ENCODE assay signal across 1 cellular context in genomic region chr19:40433391-40434216, GRCh38.
TF ChIP-seq lines count a peak whose summit lies in the region.

No MANE protein-coding gene starts in this region.

TF ChIP-seq in K562, 482 proteins besides CTCF, POLR2A, EP300 and RAD21 (continued from another document and continues in another):
- TF ChIP-seq TEAD4 (IDR thresholded peaks at IDR 0.05; ENCODE audit: low read length): no peak
- no peak for TF ChIP-seq TEAD4 (CRISPR knock-in tag; IDR thresholded peaks at IDR 0.05; ENCODE audit: borderline replicate concordance)
- TF ChIP-seq, protein P1, sequence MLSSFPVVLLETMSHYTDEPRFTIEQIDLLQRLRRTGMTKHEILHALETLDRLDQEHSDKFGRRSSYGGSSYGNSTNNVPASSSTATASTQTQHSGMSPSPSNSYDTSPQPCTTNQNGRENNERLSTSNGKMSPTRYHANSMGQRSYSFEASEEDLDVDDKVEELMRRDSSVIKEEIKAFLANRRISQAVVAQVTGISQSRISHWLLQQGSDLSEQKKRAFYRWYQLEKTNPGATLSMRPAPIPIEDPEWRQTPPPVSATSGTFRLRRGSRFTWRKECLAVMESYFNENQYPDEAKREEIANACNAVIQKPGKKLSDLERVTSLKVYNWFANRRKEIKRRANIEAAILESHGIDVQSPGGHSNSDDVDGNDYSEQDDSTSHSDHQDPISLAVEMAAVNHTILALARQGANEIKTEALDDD (IDR thresholded peaks at IDR 0.05): no peak; the same call in 1 of the 2 replicates
- TF ChIP-seq, protein P2, sequence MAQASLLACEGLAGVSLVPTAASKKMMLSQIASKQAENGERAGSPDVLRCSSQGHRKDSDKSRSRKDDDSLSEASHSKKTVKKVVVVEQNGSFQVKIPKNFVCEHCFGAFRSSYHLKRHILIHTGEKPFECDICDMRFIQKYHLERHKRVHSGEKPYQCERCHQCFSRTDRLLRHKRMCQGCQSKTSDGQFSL (CRISPR knock-in tag; IDR thresholded peaks at IDR 0.05): no peak
- TF ChIP-seq, protein P2 (tag; IDR thresholded peaks at IDR 0.05): peak in 1 of 2 experiments; percentile 56; a peak in 1 of 4 replicates
- no peak for TF ChIP-seq ARID2 (IDR thresholded peaks at IDR 0.05)
- TF ChIP-seq ZNF431 (CRISPR knock-in tag; IDR thresholded peaks at IDR 0.05): no peak
- TF ChIP-seq, protein P3, sequence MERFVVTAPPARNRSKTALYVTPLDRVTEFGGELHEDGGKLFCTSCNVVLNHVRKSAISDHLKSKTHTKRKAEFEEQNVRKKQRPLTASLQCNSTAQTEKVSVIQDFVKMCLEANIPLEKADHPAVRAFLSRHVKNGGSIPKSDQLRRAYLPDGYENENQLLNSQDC (CRISPR knock-in tag; IDR thresholded peaks at IDR 0.05): no peak
- TF ChIP-seq HEY1 (CRISPR knock-in tag; IDR thresholded peaks at IDR 0.05; ENCODE audit: borderline replicate concordance): no peak
- peak; percentile 63; the same call in 1 of the 2 replicates for TF ChIP-seq ZNF41 (CRISPR knock-in tag; conservative IDR thresholded peaks at IDR 0.05)
- TF ChIP-seq ZNF124 (CRISPR knock-in tag; IDR thresholded peaks at IDR 0.05): no peak
- no peak for TF ChIP-seq RBM15 (IDR thresholded peaks at IDR 0.05; ENCODE audit: insufficient read depth, low read length)
- no peak for TF ChIP-seq NFATC3 (IDR thresholded peaks at IDR 0.05)
- TF ChIP-seq RHOXF2B (CRISPR knock-in tag; conservative IDR thresholded peaks at IDR 0.05): no peak
- TF ChIP-seq MCM2 (IDR thresholded peaks at IDR 0.05; ENCODE audit: low read depth): no peak
- no peak for TF ChIP-seq PHB (CRISPR knock-in tag; IDR thresholded peaks at IDR 0.05)
- TF ChIP-seq CBFB (CRISPR knock-in tag; IDR thresholded peaks at IDR 0.05): no peak; the same call in 1 of the 2 replicates
- TF ChIP-seq EWSR1 (IDR thresholded peaks at IDR 0.05; ENCODE audit: borderline replicate concordance, low read depth, partially characterized antibody): no peak
- TF ChIP-seq MEF2A (IDR thresholded peaks at IDR 0.05; ENCODE audit: control insufficient read depth, low read depth, low read length): no peak
- TF ChIP-seq, protein P4, sequence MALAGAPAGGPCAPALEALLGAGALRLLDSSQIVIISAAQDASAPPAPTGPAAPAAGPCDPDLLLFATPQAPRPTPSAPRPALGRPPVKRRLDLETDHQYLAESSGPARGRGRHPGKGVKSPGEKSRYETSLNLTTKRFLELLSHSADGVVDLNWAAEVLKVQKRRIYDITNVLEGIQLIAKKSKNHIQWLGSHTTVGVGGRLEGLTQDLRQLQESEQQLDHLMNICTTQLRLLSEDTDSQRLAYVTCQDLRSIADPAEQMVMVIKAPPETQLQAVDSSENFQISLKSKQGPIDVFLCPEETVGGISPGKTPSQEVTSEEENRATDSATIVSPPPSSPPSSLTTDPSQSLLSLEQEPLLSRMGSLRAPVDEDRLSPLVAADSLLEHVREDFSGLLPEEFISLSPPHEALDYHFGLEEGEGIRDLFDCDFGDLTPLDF (CRISPR knock-in tag; IDR thresholded peaks at IDR 0.05): no peak
- no peak for TF ChIP-seq CBX8 (IDR thresholded peaks at IDR 0.05; ENCODE audit: borderline replicate concordance, extremely low read depth, low read depth, low read length, poor library complexity, severe bottlenecking)
- no peak for TF ChIP-seq ZNF232 (CRISPR knock-in tag; IDR thresholded peaks at IDR 0.05)
- no peak for TF ChIP-seq SMAD1 (IDR thresholded peaks at IDR 0.05; ENCODE audit: low read depth, low read length, partially characterized antibody)
- TF ChIP-seq THAP12 (CRISPR knock-in tag; IDR thresholded peaks at IDR 0.05): no peak
- peak in 1 of 2 experiments; percentile 78; a peak in 2 of 4 replicates for TF ChIP-seq RCOR1 (IDR thresholded peaks at IDR 0.05; ENCODE audit: borderline replicate concordance in 1 of 2, low read depth in 2 of 2, low read length in 2 of 2)
- no peak for TF ChIP-seq CUX1 (CRISPR knock-in tag; IDR thresholded peaks at IDR 0.05)
- TF ChIP-seq ZHX1 (conservative IDR thresholded peaks at IDR 0.05; ENCODE audit: low read length): no peak
- no peak for TF ChIP-seq RNF219 (CRISPR knock-in tag; IDR thresholded peaks at IDR 0.05)
- no peak; the same call in 1 of the 2 replicates for TF ChIP-seq OTX1 (CRISPR knock-in tag; IDR thresholded peaks at IDR 0.05)
- TF ChIP-seq, protein P5, sequence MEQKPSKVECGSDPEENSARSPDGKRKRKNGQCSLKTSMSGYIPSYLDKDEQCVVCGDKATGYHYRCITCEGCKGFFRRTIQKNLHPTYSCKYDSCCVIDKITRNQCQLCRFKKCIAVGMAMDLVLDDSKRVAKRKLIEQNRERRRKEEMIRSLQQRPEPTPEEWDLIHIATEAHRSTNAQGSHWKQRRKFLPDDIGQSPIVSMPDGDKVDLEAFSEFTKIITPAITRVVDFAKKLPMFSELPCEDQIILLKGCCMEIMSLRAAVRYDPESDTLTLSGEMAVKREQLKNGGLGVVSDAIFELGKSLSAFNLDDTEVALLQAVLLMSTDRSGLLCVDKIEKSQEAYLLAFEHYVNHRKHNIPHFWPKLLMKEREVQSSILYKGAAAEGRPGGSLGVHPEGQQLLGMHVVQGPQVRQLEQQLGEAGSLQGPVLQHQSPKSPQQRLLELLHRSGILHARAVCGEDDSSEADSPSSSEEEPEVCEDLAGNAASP (IDR thresholded peaks at IDR 0.05): no peak
- TF ChIP-seq MYNN (IDR thresholded peaks at IDR 0.05): peak; percentile 64; the same call in 1 of the 2 replicates
- TF ChIP-seq MYNN (CRISPR knock-in tag; IDR thresholded peaks at IDR 0.05): no peak
- TF ChIP-seq HNRNPL (IDR thresholded peaks at IDR 0.05; ENCODE audit: low read depth, low read length): peak; percentile 91
- TF ChIP-seq NFRKB (IDR thresholded peaks at IDR 0.05; ENCODE audit: low read depth): peak; percentile 97
- 0 out of 2 replicates have a peak, but pooled peaks have one; percentile 14 for TF ChIP-seq ERF (CRISPR knock-in tag; IDR thresholded peaks at IDR 0.05)
- no peak for TF ChIP-seq MITF (IDR thresholded peaks at IDR 0.05)
- TF ChIP-seq FOXJ2 (tag; IDR thresholded peaks at IDR 0.05): 0 out of 2 replicates have a peak, but pooled peaks have one; percentile 49
- TF ChIP-seq SMAD2 (IDR thresholded peaks at IDR 0.05; ENCODE audit: low read depth, low read length): no peak
- no peak for TF ChIP-seq DACH1 (IDR thresholded peaks at IDR 0.05; ENCODE audit: partially characterized antibody)
- TF ChIP-seq, protein P6, sequence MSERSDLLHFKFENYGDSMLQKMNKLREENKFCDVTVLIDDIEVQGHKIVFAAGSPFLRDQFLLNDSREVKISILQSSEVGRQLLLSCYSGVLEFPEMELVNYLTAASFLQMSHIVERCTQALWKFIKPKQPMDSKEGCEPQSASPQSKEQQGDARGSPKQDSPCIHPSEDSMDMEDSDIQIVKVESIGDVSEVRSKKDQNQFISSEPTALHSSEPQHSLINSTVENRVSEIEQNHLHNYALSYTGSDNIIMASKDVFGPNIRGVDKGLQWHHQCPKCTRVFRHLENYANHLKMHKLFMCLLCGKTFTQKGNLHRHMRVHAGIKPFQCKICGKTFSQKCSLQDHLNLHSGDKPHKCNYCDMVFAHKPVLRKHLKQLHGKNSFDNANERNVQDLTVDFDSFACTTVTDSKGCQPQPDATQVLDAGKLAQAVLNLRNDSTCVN (CRISPR knock-in tag; IDR thresholded peaks at IDR 0.05): no peak
- peak; percentile 91 for TF ChIP-seq HMGN3 (IDR thresholded peaks at IDR 0.05; ENCODE audit: borderline replicate concordance, extremely low read depth, insufficient read length, low read depth, low read length)
